In the genomic region with DNA sequence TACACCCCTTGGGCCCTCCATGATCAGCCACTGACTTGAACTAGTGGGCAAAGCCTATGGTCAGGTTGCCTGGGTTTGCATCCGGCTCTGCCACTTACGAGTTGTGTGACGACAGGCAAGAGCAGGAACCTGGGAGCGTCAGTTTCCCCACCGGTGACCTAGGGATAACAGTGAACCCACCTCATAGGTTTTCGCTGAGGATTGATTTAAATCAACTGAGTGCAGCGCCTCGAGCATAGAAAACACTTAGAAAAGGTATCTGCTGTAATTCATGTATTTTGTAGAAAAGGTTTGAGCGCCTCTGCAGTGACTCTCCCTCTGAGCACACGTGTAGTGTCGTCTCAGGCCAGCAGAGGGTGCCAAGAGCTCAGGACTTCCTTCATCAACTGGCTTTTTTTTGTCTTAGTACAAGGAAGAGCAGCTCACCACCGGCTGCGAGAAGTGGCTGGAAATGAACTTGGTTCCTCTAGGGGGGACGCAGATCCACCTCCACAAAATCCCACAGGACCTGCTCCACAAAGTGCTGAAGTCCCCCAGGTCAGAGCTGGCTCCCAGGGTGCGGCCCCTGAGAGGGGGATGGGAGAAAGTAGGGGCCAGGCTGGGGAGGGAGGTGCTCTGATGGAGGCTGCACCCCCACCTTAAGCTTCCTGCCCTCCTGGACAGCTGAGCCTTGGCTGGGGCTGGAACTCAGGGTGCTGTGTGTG, we compare ENCODE assay signal across 8 cellular contexts. TPM values are rescaled to one million over a fixed set of nuclear protein-coding genes. Genes with fewer than 3 reads are reported as not detected.
DNase-seq lines count a peak whose midpoint lies in the region; ATAC-seq and TF ChIP-seq lines count a peak whose summit lies in the region.

No MANE protein-coding gene starts in this region.

- H3K27ac ChIP-seq in VCaP (no peak overlapping the region), breast epithelium (no peak overlapping the region)

- H3K4me3 ChIP-seq in breast epithelium: peak overlapping the region in 1 of 3 donors; percentile 31

- no peak for TF ChIP-seq POLR2A in breast epithelium (IDR thresholded peaks at IDR 0.05)

- DNase-seq in G401 (ENCODE audit: low spot score) (peak; percentile 67), NCI-H2029 treated with DMSO at 0.1 percent for 48 hours (lab: John Stamatoyannopoulos, UW) (peak; percentile 9), breast epithelium (ENCODE audit: low spot score in 2 of 2) (peak in 1 of 2 donors; percentile 52), iris pigment epithelial cell (ENCODE audit: low read depth) (peak; percentile 76), cerebellar nuclear complex (lab: John Stamatoyannopoulos, UW) (no peak)
- peak; percentile 59 for DNase-seq in stimulated activated CD4-positive, alpha-beta T cell treated with anti-CD3 and anti-CD28 coated beads, Interleukin-12 subunit alpha, Interleukin-12 subunit beta, amount 100 ng/mL, for 4 hours

- no peaks in the 10 kb centered on the region for H3K27me3 ChIP-seq in breast epithelium

- intact Hi-C loops in breast epithelium (cut with DNase I; ENCODE audit: low total_unique reads): loop anchor here (10.0 kb wide), 1 partner anchor 266 kb away; a partner anchor contains a TSS

- no peaks in the 10 kb centered on the region for H3K4me1 ChIP-seq in breast epithelium

- TF ChIP-seq CTCF in VCaP (conservative IDR thresholded peaks at IDR 0.05) (peak; percentile 80), breast epithelium (IDR thresholded peaks at IDR 0.05) (peak; percentile 78 to 86 (median 85))

- ATAC-seq in HG02798 (IDR thresholded peaks at IDR 0.05; ENCODE audit: poor library complexity, unreplicated experiment): peak; percentile 70

- no peaks in the 10 kb centered on the region for H3K36me3 ChIP-seq in breast epithelium

- H3K9me3 ChIP-seq in breast epithelium: no peaks in the 10 kb centered on the region

- in situ Hi-C loops in G401 (cut with HindIII; ENCODE audit: low sequenced_read_pairs): no loop called here

RNA-seq across cellular contexts. Expression of a gene that starts 27.7 kb away (rescaled TPM):
- total RNA-seq in G401 (2014; rRNA removed; shearing (Covaris generic)): not detected in 2 replicates
- under 1 TPM in 1 of 3 donors, not detected in 2; 0.29 TPM for total RNA-seq in breast epithelium

Comparison
In these comparisons a context has a peak if more than half of its experiments do, and no peak if none do; other contexts are left out.
1. DNase-seq: peak in G401 (single experiment), NCI-H2029 treated with DMSO at 0.1 percent for 48 hours (single experiment), iris pigment epithelial cell (single experiment) and stimulated activated CD4-positive, alpha-beta T cell treated with anti-CD3 and anti-CD28 coated beads, Interleukin-12 subunit alpha, Interleukin-12 subunit beta, amount 100 ng/mL, for 4 hours (single experiment); none in cerebellar nuclear complex (0 of 2).